Comparison of ENCODE assay signal across 12 cellular contexts in genomic region chr7:130430841-130431713, GRCh38. TPM values are rescaled to one million over a fixed set of nuclear protein-coding genes. Genes with fewer than 3 reads are reported as not detected.
DNase-seq lines count a peak whose midpoint lies in the region; ATAC-seq, FAIRE-seq and TF ChIP-seq lines count a peak whose summit lies in the region.
"Had no signal": no experiment of that assay in that cellular context is flagged by ENCODE, and none has a peak within 500 bp of the region (broad histone marks: within the 10 kb centered on the region; RNA-seq: fewer than 3 reads in every experiment).

No MANE protein-coding gene starts in this region.

- H3K4me3 ChIP-seq in AG04450 (ENCODE audit: low read depth, low read length) (peak overlapping the region; percentile 41), GM12878 (no peak overlapping the region), left lung (no peak overlapping the region), transverse colon (no peak overlapping the region)

- POLR2A ChIA-PET in AG04450 (lab: Yijun Ruan, JAX) (interaction anchor here (0.6 to 1.5 kb wide), 4 partner anchors 10 to 126 kb away, joined by 3 to 7 read pairs (median 4); partner anchors contain the start of gene CEP41), GM12878 (lab: Charles Lee) (no interaction called here)

- CTCF ChIA-PET in AG04450 (lab: Charles Lee), result no interaction called here
- CTCF ChIA-PET in GM12878 (lab: Yijun Ruan, JAX), result interaction anchor here (0.5 to 0.9 kb wide), 2 partner anchors 19 to 326 kb away, joined by 3 read pairs; no protein-coding TSS in a partner anchor

- TF ChIP-seq EP300 in GM12878 (IDR thresholded peaks at IDR 0.05; ENCODE audit: borderline replicate concordance in 1 of 2, control insufficient read depth in 1 of 2, low read depth in 2 of 2, low read length in 2 of 2), result no peak
- no peak for TF ChIP-seq EP300 in transverse colon (IDR thresholded peaks at IDR 0.05; ENCODE audit: low read depth)

- ATAC-seq in GM12878, result no peak
- ATAC-seq in left lung, result peak; percentile 16
- ATAC-seq: CD8-positive, alpha-beta T cell had no signal

- SMC1A ChIA-PET in GM12878 (lab: Charles Lee; ENCODE audit: uncharacterized antibody, unreplicated experiment), result interaction anchor here (0.7 kb wide), 1 partner anchor 101 kb away, joined by 3 read pairs; no protein-coding TSS in a partner anchor

- BruUV-seq in GM12878 (replicated peaks; lab: Mats Ljungman, UMichigan), result no TSS peak

- 93% methylated on average over 6 of the region's 6 CpGs for WGBS in GM12878 (ENCODE audit: insufficient coverage, insufficient replicate concordance, low lambda C conversion rate, missing lambda C conversion rate)
- 57 to 62% methylated on average over 6 of the region's 6 CpGs for WGBS in transverse colon (ENCODE audit: low coverage in 1 of 2), 2 donors

- TF ChIP-seq RAD21 in GM12878 (IDR thresholded peaks at IDR 0.05; ENCODE audit: insufficient read depth, low read depth, low read length), result no peak

- no peaks in the 10 kb centered on the region for H3K36me3 ChIP-seq in GM12878 (ENCODE audit: control insufficient read depth in 2 of 2, insufficient read depth in 2 of 2, low read length in 1 of 2)
- no peaks in the 10 kb centered on the region for H3K36me3 ChIP-seq in left lung
- H3K36me3 ChIP-seq in transverse colon, result no peaks in the 10 kb centered on the region

- H3K4me2 ChIP-seq in GM12878 (ENCODE audit: control insufficient read depth, insufficient read depth), result no peak overlapping the region

- intact Hi-C loops in GM12878 (cut with micrococcal nuclease; ENCODE audit: unreplicated experiment) (no loop called here), left lung (cut with DNase I) (no loop called here), transverse colon (cut with DNase I; ENCODE audit: low total_unique reads) (no loop called here)

- FAIRE-seq in GM12878 (lab: Jason Lieb, UNC), result no peak

- no peak overlapping the region for H2AFZ ChIP-seq in GM12878 (ENCODE audit: control insufficient read depth, low read depth, low read length)
- H2AFZ ChIP-seq: parathyroid adenoma had no signal

- H3K27ac ChIP-seq in AG04450 (ENCODE audit: low read depth, low read length) (peak overlapping the region; percentile 86), GM12878 (ENCODE audit: control insufficient read depth, insufficient read depth) (no peak overlapping the region), left lung (peak overlapping the region; percentile 2 to 30), transverse colon (no peak overlapping the region)
- H3K27ac ChIP-seq: epithelial cell of prostate, parathyroid adenoma had no signal

- H4K20me1 ChIP-seq in GM12878 (ENCODE audit: control insufficient read depth, insufficient read depth), result no peaks in the 10 kb centered on the region

- TF ChIP-seq CTCF in AG04450 (IDR thresholded peaks at IDR 0.05; ENCODE audit: low read depth, low read length), result no peak
- TF ChIP-seq CTCF in GM12878 (IDR thresholded peaks at IDR 0.05 in 2 of 3, conservative IDR thresholded peaks at IDR 0.05 in 1 of 3; ENCODE audit: control insufficient read depth in 2 of 3, extremely low read depth in 1 of 3, insufficient read depth in 1 of 3, low read depth in 3 of 3, low read length in 3 of 3), result no peak
- TF ChIP-seq CTCF in left lung (IDR thresholded peaks at IDR 0.05), result no peak
- TF ChIP-seq CTCF in transverse colon (IDR thresholded peaks at IDR 0.05), result no peak

- in situ Hi-C loops in GM12878 (cut with MboI), result no loop called here
- in situ Hi-C loops in transverse colon (cut with MboI; ENCODE audit: low pct_ligation_motif_present in 1 of 4, low pct_unique_long_range_greater_than_20kb in 1 of 4, low sequenced_read_pairs in 3 of 4), result no loop called here

- H3K27me3 ChIP-seq in AG04450 (ENCODE audit: control insufficient read depth, insufficient read depth, low read length) (no peaks in the 10 kb centered on the region), GM12878 (replicated peaks in 1 of 2; ENCODE audit: control insufficient read depth in 2 of 2, insufficient read depth in 2 of 2, low read length in 1 of 2) (no peaks in the 10 kb centered on the region), left lung (no peaks in the 10 kb centered on the region), transverse colon (no peaks in the 10 kb centered on the region)

- TF ChIP-seq POLR2A in GM12878 (IDR thresholded peaks at IDR 0.05; ENCODE audit: low read depth, low read length), result no peak
- no peak for TF ChIP-seq POLR2A in transverse colon (IDR thresholded peaks at IDR 0.05)

- peak; percentile 68 for DNase-seq in AG04450 (ENCODE audit: low read depth, low spot score)
- peak; percentile 77 for DNase-seq in NCI-H1092 (lab: John Stamatoyannopoulos, UW)
- no peak for DNase-seq in GM12878 (ENCODE audit: low read depth, low spot score)
- no peak for DNase-seq in left lung
- DNase-seq in transverse colon, result no peak
- DNase-seq in HT-29 (ENCODE audit: low spot score), result no peak
- no peak for DNase-seq in NOMO-1 (lab: John Stamatoyannopoulos, UW; ENCODE audit: unreplicated experiment in 2 of 2)
- DNase-seq in activated naive CD4-positive, alpha-beta T cell treated with Interleukin-2 at 50 U/mL for 16 hours, result no peak
- DNase-seq: activated T-cell treated with anti-CD3 and anti-CD28 coated beads, Interleukin-2, amount 50 U/mL, for 1 hour; CD8-positive, alpha-beta T cell had no signal

- no peaks in the 10 kb centered on the region for H3K4me1 ChIP-seq in GM12878 (ENCODE audit: control insufficient read depth, insufficient read depth, low read length)
- peaks cover 4 to 35% of the 10 kb centered on the region in 2 donors for H3K4me1 ChIP-seq in left lung
- peaks cover 0 to 18% (median 0%) of the 10 kb centered on the region in 4 donors for H3K4me1 ChIP-seq in transverse colon
- H3K4me1 ChIP-seq: parathyroid adenoma had no signal

- RAD21 ChIA-PET in GM12878 (lab: Charles Lee; ENCODE audit: unreplicated experiment), result interaction anchor here (1.2 kb wide), 1 partner anchor 188 kb away, joined by 3 read pairs; no protein-coding TSS in a partner anchor

- H3K9me3 ChIP-seq in AG04450 (ENCODE audit: control insufficient read depth, insufficient read depth, low read length), result no peaks in the 10 kb centered on the region
- no peaks in the 10 kb centered on the region for H3K9me3 ChIP-seq in GM12878 (replicated peaks; ENCODE audit: control insufficient read depth, insufficient read depth, low read length)
- H3K9me3 ChIP-seq in left lung, result no peaks in the 10 kb centered on the region
- H3K9me3 ChIP-seq in transverse colon, result no peaks in the 10 kb centered on the region

- no peaks in the 10 kb centered on the region for H3K79me2 ChIP-seq in GM12878 (ENCODE audit: control insufficient read depth, insufficient read depth, low read length)
- H3K79me2 ChIP-seq: parathyroid adenoma had no signal

- H3K9ac ChIP-seq in GM12878 (ENCODE audit: control insufficient read depth, insufficient read depth, low read length), result no peak overlapping the region
- H3K9ac ChIP-seq: parathyroid adenoma had no signal

TF ChIP-seq in GM12878, 131 proteins besides CTCF, POLR2A, EP300 and RAD21 (continues in another document):
- TF ChIP-seq SP1 (IDR thresholded peaks at IDR 0.05; ENCODE audit: low read depth, low read length), result no peak
- no peak for TF ChIP-seq KDM1A (IDR thresholded peaks at IDR 0.05; ENCODE audit: borderline replicate concordance)
- TF ChIP-seq EGR1 (IDR thresholded peaks at IDR 0.05; ENCODE audit: borderline replicate concordance in 1 of 2, low read depth in 2 of 2, low read length in 2 of 2), result peak in 1 of 2 experiments; percentile 13; a peak in 1 of 3 replicates

RNA-seq across cellular contexts. Expression of gene CEP41, which starts 9.7 kb away (rescaled TPM):
- 23.6 and 26.4 TPM in 2 replicates for polyA plus RNA-seq in AG04450 (2011; rRNA removed)
- polyA minus RNA-seq in AG04450 (2011; rRNA and poly(A)+ RNA removed), result 22.5 and 22.8 TPM in 2 replicates
- total RNA-seq in GM12878 (2013; cell fraction: nucleolus; rRNA removed), result 22.5 and 22.7 TPM in 2 replicates
- 11.4 and 12.3 TPM in 2 replicates for total RNA-seq in GM12878 (2014; rRNA removed)
- 13.1 and 15.1 TPM in 2 replicates for total RNA-seq in GM12878 (2014; rRNA removed; fragmentation: Illumina TruSeq; extraction: Trizol)
- 18.7 and 20.8 TPM in 2 replicates for total RNA-seq in GM12878 (2021)
- polyA plus RNA-seq in GM12878 (2011; ENCODE audit: low read depth), result 6.2 TPM
- polyA plus RNA-seq in GM12878 (2011; rRNA removed), result 20.1 and 20.4 TPM in 2 replicates
- 16.0 and 17.6 TPM in 2 replicates for polyA plus RNA-seq in GM12878 (2011; cell fraction: cytosol; rRNA removed)
- polyA plus RNA-seq in GM12878 (2011; cell fraction: nucleus; rRNA removed), result 12.9 and 15.3 TPM in 2 replicates
- 6.2 and 6.8 TPM in 2 replicates for polyA plus RNA-seq in GM12878 (2012)
- polyA plus RNA-seq in GM12878 (2014; fragmentation: Illumina TruSeq; extraction: Trizol), result 27.3 and 28.5 TPM in 2 replicates
- 10 to 100 TPM; 30.4 to 36.2 TPM for polyA plus RNA-seq in GM12878 (2014; fragmentation: Nextera tagmentation; extraction: Ambion mirVana)
- polyA plus RNA-seq in GM12878 (2014; rRNA removed), result 18.8 and 22.0 TPM in 2 replicates
- polyA plus RNA-seq in GM12878 (2016; fragmentation: Nextera tagmentation; extraction: Ambion mirVana), result 10 to 100 TPM; 36.9 to 43.0 TPM
- polyA minus RNA-seq in GM12878 (2011; rRNA and poly(A)+ RNA removed), result 13.1 and 15.0 TPM in 2 replicates
- polyA minus RNA-seq in GM12878 (2011; cell fraction: cytosol; rRNA and poly(A)+ RNA removed), result 6.4 and 7.7 TPM in 2 replicates
- polyA minus RNA-seq in GM12878 (2011; cell fraction: nucleus; rRNA and poly(A)+ RNA removed), result 6.8 and 13.9 TPM in 2 replicates
- total RNA-seq in left lung, result 10 to 100 TPM; 12.4 to 16.0 TPM
- 1 to 10 TPM in 2 of 4 donors, under 1 TPM in 1, not detected in 1; 0.75 to 4.8 (median 2.7) TPM for total RNA-seq in transverse colon
- total RNA-seq in HT-29 (2014; rRNA removed; shearing (Covaris generic)), result 5.5 and 8.6 TPM in 2 replicates

RNA-seq across cellular contexts. Expression of gene CPA1, which starts 50.8 kb away (rescaled TPM):
- polyA plus RNA-seq in AG04450 (2011; rRNA removed) (0.07 and 0.09 TPM in 2 replicates), GM12878 (2011; rRNA removed) (not detected in 2 replicates), GM12878 (2014; fragmentation: Illumina TruSeq; extraction: Trizol) (not detected in 2 replicates), GM12878 (2014; fragmentation: Nextera tagmentation; extraction: Ambion mirVana) (not detected), GM12878 (2014; rRNA removed) (not detected in 2 replicates), GM12878 (2016; fragmentation: Nextera tagmentation; extraction: Ambion mirVana) (not detected)
- polyA minus RNA-seq in AG04450 (2011; rRNA and poly(A)+ RNA removed), result not detected in 2 replicates
- not detected in 2 replicates for total RNA-seq in GM12878 (2013; cell fraction: nucleolus; rRNA removed)
- total RNA-seq in GM12878 (2014; rRNA removed) (not detected in 2 replicates), GM12878 (2014; rRNA removed; fragmentation: Illumina TruSeq; extraction: Trizol) (not detected in 2 replicates), GM12878 (2021) (8.0 and 11.9 TPM in 2 replicates), left lung (under 1 TPM in 1 of 2 donors, not detected in 1; 0.34 TPM), transverse colon (not detected)
- polyA plus RNA-seq in GM12878 (2011; ENCODE audit: low read depth), result not detected
- polyA plus RNA-seq in GM12878 (2011; cell fraction: cytosol; rRNA removed), result not detected in 2 replicates
- polyA plus RNA-seq in GM12878 (2011; cell fraction: nucleus; rRNA removed), result not detected in 2 replicates
- polyA plus RNA-seq in GM12878 (2012), result not detected in 2 replicates
- not detected in 2 replicates for polyA minus RNA-seq in GM12878 (2011; rRNA and poly(A)+ RNA removed)
- not detected in 2 replicates for polyA minus RNA-seq in GM12878 (2011; cell fraction: cytosol; rRNA and poly(A)+ RNA removed)
- not detected in 2 replicates for polyA minus RNA-seq in GM12878 (2011; cell fraction: nucleus; rRNA and poly(A)+ RNA removed)
- total RNA-seq in HT-29 (2014; rRNA removed; shearing (Covaris generic)), result not detected in 2 replicates
- total RNA-seq: CD8-positive, alpha-beta T cell had no signal

Comparison
In these comparisons a context has a peak if more than half of its experiments do, and no peak if none do; other contexts are left out.
1. DNase-seq: peak in AG04450 (single experiment) and NCI-H1092 (single experiment); none in GM12878 (single experiment), left lung (0 of 2), transverse colon (single experiment), HT-29 (single experiment), NOMO-1 (0 of 2) and activated naive CD4-positive, alpha-beta T cell treated with Interleukin-2 at 50 U/mL for 16 hours (single experiment).
2. H3K27ac ChIP-seq: peak in AG04450 (single experiment) and left lung (2 of 2); none in GM12878 (single experiment) and transverse colon (0 of 4).